ENCODE assay signal across 14 cellular contexts in the genomic region with DNA sequence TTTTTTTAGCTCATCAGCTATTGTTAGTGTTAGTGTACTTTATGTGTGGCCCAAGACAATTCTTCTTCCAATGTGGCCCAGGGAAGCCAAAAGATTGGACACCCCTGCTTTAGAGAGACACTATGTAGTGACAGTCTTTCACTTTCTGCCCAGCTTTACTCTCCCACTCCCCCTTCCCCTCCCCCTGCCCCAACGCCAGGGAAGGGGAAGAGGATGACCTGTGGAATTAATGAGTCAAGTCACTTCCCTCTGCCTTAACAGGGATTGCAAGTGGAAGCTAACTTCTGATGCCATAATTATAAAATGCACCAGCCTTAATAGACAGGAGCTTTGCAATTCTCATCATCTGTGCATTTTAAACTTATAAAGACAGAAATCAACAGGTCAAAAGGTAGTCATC. TPM values are rescaled to one million over a fixed set of nuclear protein-coding genes. Genes with fewer than 3 reads are reported as not detected.
A peak's percentile ranks its signal among the peaks of the same experiment; 100 is the strongest.
DNase-seq lines count a peak whose midpoint lies in the region; ATAC-seq and TF ChIP-seq lines count a peak whose summit lies in the region.
"Had no signal": no experiment of that assay in that cellular context is flagged by ENCODE, and none has a peak within 500 bp of the region (broad histone marks: within the 10 kb centered on the region; RNA-seq: fewer than 3 reads in every experiment).

No MANE protein-coding gene starts in this region.

- H3K9ac ChIP-seq in H9 (ENCODE audit: extremely low read depth, insufficient read length, low read length), result no peak overlapping the region
- H3K9ac ChIP-seq in endocrine pancreas (ENCODE audit: control insufficient read depth, insufficient read depth, low read length), result no peak overlapping the region
- no peak overlapping the region for H3K9ac ChIP-seq in neural cell (ENCODE audit: low read length)

- no peaks in the 10 kb centered on the region for H3F3A ChIP-seq in neural cell (ENCODE audit: insufficient read depth, low read length, poor library complexity, severe bottlenecking)

- no peaks in the 10 kb centered on the region for H3K36me3 ChIP-seq in Caco-2 (ENCODE audit: control insufficient read depth, insufficient read depth, low read length)
- H3K36me3 ChIP-seq in endocrine pancreas (ENCODE audit: control insufficient read depth, insufficient read depth, low read length), result no peaks in the 10 kb centered on the region
- no peaks in the 10 kb centered on the region for H3K36me3 ChIP-seq in neural cell (ENCODE audit: insufficient read depth, low read length)
- H3K36me3 ChIP-seq: left lung had no signal

- H3K27ac Mint-ChIP-seq in Caco-2 (ENCODE audit: unreplicated experiment) (no peak overlapping the region), H9 (no peak overlapping the region)

- H3K4me2 ChIP-seq in H9 (ENCODE audit: insufficient read depth, insufficient read length, low read length) (peak overlapping the region; percentile 79), neural cell (ENCODE audit: low read length) (peak overlapping the region; percentile 85)

- no peak for TF ChIP-seq RAD21 in neural cell (conservative IDR thresholded peaks at IDR 0.05)

- no peak overlapping the region for H3K27ac ChIP-seq in H9 (ENCODE audit: insufficient read length, low read depth, low read length)
- no peak overlapping the region for H3K27ac ChIP-seq in neural cell (ENCODE audit: low read length)
- H3K27ac ChIP-seq: BLaER1, left lung had no signal

- BruUV-seq in Caco-2 (replicated peaks; lab: Mats Ljungman, UMichigan), result no TSS peak

- H3K36me3 Mint-ChIP-seq in Caco-2 (ENCODE audit: insufficient read depth, unreplicated experiment) (peaks cover 20% of the 10 kb centered on the region), H9 (ENCODE audit: insufficient read depth in 1 of 3, low read depth in 3 of 3) (peaks cover 0 to 12% (median 2%) of the 10 kb centered on the region in 3 experiments; a peak in 4 of 7 replicates)

- H3K27me3 ChIP-seq in Caco-2 (replicated peaks; ENCODE audit: control insufficient read depth, insufficient read depth, low read length) (no peaks in the 10 kb centered on the region), H9 (ENCODE audit: insufficient read depth, low read length) (no peaks in the 10 kb centered on the region), endocrine pancreas (ENCODE audit: control insufficient read depth, insufficient read depth, low read length) (no peaks in the 10 kb centered on the region), neural cell (ENCODE audit: insufficient read depth, low read depth, low read length) (no peaks in the 10 kb centered on the region)
- H3K27me3 ChIP-seq: BLaER1 had no signal

- H3K9me3 Mint-ChIP-seq in Caco-2 (ENCODE audit: unreplicated experiment) (peaks cover 19% of the 10 kb centered on the region), H9 (no peaks in the 10 kb centered on the region)

- H3K79me2 ChIP-seq in H9 (ENCODE audit: insufficient read depth, low read length), result no peaks in the 10 kb centered on the region
- no peaks in the 10 kb centered on the region for H3K79me2 ChIP-seq in neural cell (replicated peaks; ENCODE audit: insufficient read depth, low read length)

- DNase-seq in Caco-2 (no peak), H9 (no peak), erythroblast (lab: John Stamatoyannopoulos, UW) (no peak)
- DNase-seq in stimulated activated naive CD8-positive, alpha-beta T cell treated with anti-CD3 and anti-CD28 coated beads, Interleukin-15, Interleukin-2, amounts not matched to agents 100 U/mL and 50 U/mL, for 24 hours, result no peak
- DNase-seq: activated T-cell treated with anti-CD3 and anti-CD28 coated beads, Interleukin-2, amount 50 U/mL, for 48 hours; left lung; NCI-H1417 treated with DMSO at 0.1 percent for 48 hours; NCI-H2227 treated with DMSO at 0.1 percent for 48 hours; T1000 had no signal

- H3K4me3 ChIP-seq in Caco-2 (ENCODE audit: low read depth, low read length) (no peak overlapping the region), endocrine pancreas (ENCODE audit: control insufficient read depth, insufficient read depth, low read length) (peak overlapping the region; percentile 6), neural cell (ENCODE audit: low read length) (peak overlapping the region; percentile 79)

- no peak overlapping the region for H3K18ac ChIP-seq in H9 (ENCODE audit: insufficient read length, low read depth, low read length)

- POLR2A ChIA-PET in Caco-2 (lab: Charles Lee), result no interaction called here

- no peak overlapping the region for H3K14ac ChIP-seq in H9 (ENCODE audit: insufficient read depth, low read length)

- H3K4me3 Mint-ChIP-seq in Caco-2 (ENCODE audit: unreplicated experiment) (peak overlapping the region; percentile 71), H9 (peak overlapping the region; percentile 80 to 85; a peak in 2 of 5 replicates)

- intact Hi-C loops in Caco-2 (cut with micrococcal nuclease; ENCODE audit: unreplicated experiment), result no loop called here

- H3T11ph ChIP-seq in H9 (ENCODE audit: low read length), result no peak overlapping the region

- no peak overlapping the region for H4K8ac ChIP-seq in H9 (replicated peaks; ENCODE audit: insufficient read length, low read depth, low read length)

- no peak for TF ChIP-seq CTCF in Caco-2 (IDR thresholded peaks at IDR 0.05; ENCODE audit: insufficient read depth in 1 of 2, low read depth in 1 of 2, low read length in 1 of 2, severe bottlenecking in 1 of 2, unreplicated experiment in 1 of 2)
- no peak for TF ChIP-seq CTCF in H9 (conservative IDR thresholded peaks at IDR 0.05)
- no peak for TF ChIP-seq CTCF in neural cell (IDR thresholded peaks at IDR 0.05; ENCODE audit: poor library complexity, severe bottlenecking)

- no peak overlapping the region for H2BK15ac ChIP-seq in H9 (ENCODE audit: low read depth, low read length)

- H4K20me1 ChIP-seq in H9 (ENCODE audit: control insufficient read depth, insufficient read depth, insufficient read length) (no peaks in the 10 kb centered on the region), neural cell (ENCODE audit: insufficient read depth) (no peaks in the 10 kb centered on the region)
- H4K20me1 ChIP-seq: BLaER1 had no signal

- WGBS in H9 (ENCODE audit: extremely low coverage, insufficient read length, low lambda C conversion rate), result no CpG with 5 or more reads among the region's 1 CpG

- no peaks in the 10 kb centered on the region for H3K27me3 Mint-ChIP-seq in Caco-2 (ENCODE audit: insufficient read depth, unreplicated experiment)
- H3K27me3 Mint-ChIP-seq in H9 (ENCODE audit: low read depth), result peaks cover 14% of the 10 kb centered on the region

- H2AFZ ChIP-seq in H9 (ENCODE audit: low read length) (no peak overlapping the region), neural cell (ENCODE audit: low read depth, low read length) (no peak overlapping the region)

- no peak for TF ChIP-seq EP300 in neural cell (conservative IDR thresholded peaks at IDR 0.05; ENCODE audit: poor library complexity, severe bottlenecking)

- ATAC-seq in HG02642 (IDR thresholded peaks at IDR 0.05; ENCODE audit: poor library complexity, unreplicated experiment) (no peak), HG03378 (IDR thresholded peaks at IDR 0.05; ENCODE audit: unreplicated experiment) (no peak)
- no peak for ATAC-seq in stimulated activated naive CD8-positive, alpha-beta T cell treated with anti-CD3 and anti-CD28 coated beads, Interleukin-15, Interleukin-2, amounts not matched to agents 100 U/mL and 50 U/mL, for 24 hours

- no peak overlapping the region for H2BK120ac ChIP-seq in H9 (ENCODE audit: low read depth, low read length, poor library complexity, severe bottlenecking)

- H4K91ac ChIP-seq in H9 (ENCODE audit: insufficient read length, low read depth, low read length), result no peak overlapping the region

- peaks cover 11% of the 10 kb centered on the region for H3K23me2 ChIP-seq in H9 (ENCODE audit: insufficient read length, low read depth, low read length, poor library complexity, severe bottlenecking)

- H3K23ac ChIP-seq in H9 (ENCODE audit: insufficient read length, low read depth, low read length), result no peak overlapping the region

- H3K4me1 Mint-ChIP-seq in Caco-2 (ENCODE audit: low read depth, unreplicated experiment) (peaks cover 18% of the 10 kb centered on the region), H9 (peaks cover 19 to 27% of the 10 kb centered on the region in 2 experiments)

- H2BK5ac ChIP-seq in H9 (ENCODE audit: insufficient read length, low read length), result no peak overlapping the region

- H2BK12ac ChIP-seq in H9 (ENCODE audit: insufficient read length, low read depth, low read length), result no peak overlapping the region

- CTCF ChIA-PET in Caco-2 (lab: Charles Lee), result no interaction called here

- H3K4me1 ChIP-seq in Caco-2 (peaks cover 7% of the 10 kb centered on the region), H9 (ENCODE audit: insufficient read depth, low read length) (peaks cover 6% of the 10 kb centered on the region; the same call in 1 of the 2 replicates), endocrine pancreas (ENCODE audit: control insufficient read depth, insufficient read depth, low read length) (no peaks in the 10 kb centered on the region)

- TF ChIP-seq POLR2A in erythroblast (IDR thresholded peaks at IDR 0.05; ENCODE audit: low read length), result no peak

- H3K9me3 ChIP-seq in Caco-2, result peaks cover 5% of the 10 kb centered on the region; the same call in 1 of the 2 replicates
- H3K9me3 ChIP-seq in H9 (ENCODE audit: control insufficient read depth, low read depth, low read length), result no peaks in the 10 kb centered on the region
- H3K9me3 ChIP-seq in endocrine pancreas (ENCODE audit: control insufficient read depth, low read length), result no peaks in the 10 kb centered on the region
- no peaks in the 10 kb centered on the region for H3K9me3 ChIP-seq in neural cell (ENCODE audit: low read length)

- no peak overlapping the region for H3K4ac ChIP-seq in H9 (ENCODE audit: low read depth, low read length)

- no peaks in the 10 kb centered on the region for H3K79me1 ChIP-seq in H9 (ENCODE audit: insufficient read depth, low read depth, low read length, poor library complexity, severe bottlenecking)

- H4K5ac ChIP-seq in H9 (ENCODE audit: insufficient read length, low read depth, low read length), result no peak overlapping the region

- no peak overlapping the region for H2AK5ac ChIP-seq in H9 (ENCODE audit: insufficient read length, low read length)

- H3K9me2 ChIP-seq in neural cell (ENCODE audit: insufficient read depth, low read length), result no peaks in the 10 kb centered on the region

- no peak overlapping the region for H2BK20ac ChIP-seq in H9 (ENCODE audit: low read depth, low read length, poor library complexity, severe bottlenecking)

- H3K56ac ChIP-seq in H9 (ENCODE audit: insufficient read length, low read depth, low read length), result no peak overlapping the region

RNA-seq across cellular contexts. Expression of a gene that starts 1.6 kb away (rescaled TPM):
- total RNA-seq in Caco-2 (2022) (12.5 and 14.9 TPM in 2 replicates), H9 (2021) (10.3 and 12.3 TPM in 2 replicates)
- 25.9 and 27.2 TPM in 2 replicates for polyA plus RNA-seq in neural cell
- 35.1 and 37.4 TPM in 2 replicates for polyA minus RNA-seq in neural cell

RNA-seq across cellular contexts. Expression of a gene that starts 27.8 kb away (rescaled TPM):
- total RNA-seq in Caco-2 (2022) (1.3 and 2.2 TPM in 2 replicates), H9 (2021) (17.8 and 18.8 TPM in 2 replicates)
- 7.4 and 7.7 TPM in 2 replicates for polyA plus RNA-seq in neural cell
- polyA minus RNA-seq in neural cell, result 21.7 and 27.1 TPM in 2 replicates

RNA-seq across cellular contexts. Expression of a gene that starts 27.9 kb away (rescaled TPM):
- total RNA-seq in Caco-2 (2022) (30.6 and 33.3 TPM in 2 replicates), H9 (2021) (31.1 and 31.7 TPM in 2 replicates)
- polyA plus RNA-seq in neural cell, result 28.1 and 38.8 TPM in 2 replicates
- polyA minus RNA-seq in neural cell, result 71.6 and 76.3 TPM in 2 replicates
